In genomic region chr7:139734395-139734794, GRCh38 we compare ENCODE assay signal across 13 cellular contexts. TPM values are rescaled to one million over a fixed set of nuclear protein-coding genes. Genes with fewer than 3 reads are reported as not detected.
A peak's percentile ranks its signal among the peaks of the same experiment; 100 is the strongest.
DNase-seq lines count a peak whose midpoint lies in the region; ATAC-seq, FAIRE-seq and TF ChIP-seq lines count a peak whose summit lies in the region.
"Had no signal": no experiment of that assay in that cellular context is flagged by ENCODE, and none has a peak within 500 bp of the region (broad histone marks: within the 10 kb centered on the region; RNA-seq: fewer than 3 reads in every experiment).

No MANE protein-coding gene starts in this region.

- no peaks in the 10 kb centered on the region for H3K9me3 ChIP-seq in liver (ENCODE audit: control insufficient read depth in 4 of 4, low read length in 3 of 4)
- H3K9me3 ChIP-seq in HepG2 (ENCODE audit: low read length): no peaks in the 10 kb centered on the region

- DNase-seq in HepG2 (ENCODE audit: low spot score) (no peak), fibroblast of mammary gland (ENCODE audit: low read depth) (peak; percentile 100), non-pigmented ciliary epithelial cell (ENCODE audit: low read depth) (peak; percentile 96), cerebellar cortex (ENCODE audit: low spot score) (no peak), DMS79 treated with DMSO at 0.1 percent for 48 hours (lab: John Stamatoyannopoulos, UW) (no peak)
- DNase-seq: anterior cingulate cortex, NCI-H510A had no signal

- H3K4me2 ChIP-seq in HepG2 (ENCODE audit: low read depth, low read length): no peak overlapping the region

- peaks cover 14% of the 10 kb centered on the region for H4K20me1 ChIP-seq in HepG2 (ENCODE audit: insufficient read depth, low read length)

- BruUV-seq in HepG2 (replicated peaks; lab: Mats Ljungman, UMichigan): no TSS peak

- no peak for FAIRE-seq in HepG2 (lab: Jason Lieb, UNC)
- FAIRE-seq: A204.1 had no signal

- H3K4me1 ChIP-seq in liver (ENCODE audit: control insufficient read depth in 4 of 4, insufficient read depth in 4 of 4, low read length in 3 of 4) (peaks cover 13 to 74% (median 57%) of the 10 kb centered on the region in 4 donors), HepG2 (ENCODE audit: insufficient read depth, low read length) (peaks cover 73% of the 10 kb centered on the region)

- peaks cover 91% of the 10 kb centered on the region for H3K79me2 ChIP-seq in HepG2 (ENCODE audit: insufficient read depth, low read length)

- H3K27ac ChIP-seq in liver (ENCODE audit: low read depth in 1 of 2, low read length in 2 of 2) (peak overlapping the region; percentile 6 to 53), HepG2 (ENCODE audit: extremely low read length, insufficient read depth, low read length) (no peak overlapping the region)
- H3K27ac ChIP-seq: HL-60 had no signal

- ATAC-seq in HepG2: no peak
- ATAC-seq in HG03097 (IDR thresholded peaks at IDR 0.05; ENCODE audit: low FRiP score, unreplicated experiment): no peak
- ATAC-seq in GM21619 (IDR thresholded peaks at IDR 0.05; ENCODE audit: unreplicated experiment): no peak
- ATAC-seq: activated CD4-positive, CD25-positive, alpha-beta regulatory T cell treated with anti-CD3 and anti-CD28 coated beads, Interleukin-2, amount 50 U/mL, for 24 hours had no signal

- POLR2A ChIA-PET in HepG2 (lab: Yijun Ruan, JAX): no interaction called here

- H3K27me3 ChIP-seq in liver (ENCODE audit: control insufficient read depth in 4 of 4, insufficient read depth in 4 of 4, low read length in 3 of 4) (no peaks in the 10 kb centered on the region), HepG2 (ENCODE audit: control insufficient read depth in 1 of 2, insufficient read depth in 2 of 2, low read length in 2 of 2) (no peaks in the 10 kb centered on the region)

- CTCF ChIA-PET in HepG2 (lab: Yijun Ruan, JAX; ENCODE audit: low intra/inter-chr PET ratio, low total read pairs): no interaction called here

- H2AFZ ChIP-seq in HepG2 (ENCODE audit: low read length): no peak overlapping the region

- in situ Hi-C loops in HepG2 (cut with HindIII; ENCODE audit: extremely low pct_ligation_motif_present, low pct_unique_long_range_greater_than_20kb): no loop called here

- TF ChIP-seq RAD21 in liver (IDR thresholded peaks at IDR 0.05): no peak
- TF ChIP-seq RAD21 in HepG2 (CRISPR knock-in tag; IDR thresholded peaks at IDR 0.05): no peak

- H3K9ac ChIP-seq in liver (ENCODE audit: low read depth in 1 of 2, low read length in 2 of 2): no peak overlapping the region
- no peak overlapping the region for H3K9ac ChIP-seq in HepG2 (ENCODE audit: insufficient read depth, low read depth, low read length)

- TF ChIP-seq POLR2A in HepG2 (IDR thresholded peaks at IDR 0.05; ENCODE audit: insufficient read depth in 1 of 2, low read depth in 2 of 2, low read length in 2 of 2): no peak

- H3K4me3 ChIP-seq in liver (ENCODE audit: low read depth in 1 of 3, low read length in 3 of 3) (no peak overlapping the region), HepG2 (replicated peaks in 1 of 3; ENCODE audit: insufficient read depth in 1 of 3, low read depth in 2 of 3, low read length in 3 of 3) (no peak overlapping the region), fibroblast of mammary gland (ENCODE audit: control insufficient read depth, low read depth, low read length) (no peak overlapping the region)

- intact Hi-C loops in HepG2 (cut with micrococcal nuclease; ENCODE audit: unreplicated experiment): no loop called here

- TF ChIP-seq CTCF in liver (IDR thresholded peaks at IDR 0.05; ENCODE audit: low read depth, low read length, missing input control): no peak
- no peak for TF ChIP-seq CTCF in HepG2 (CRISPR knock-in tag; IDR thresholded peaks at IDR 0.05)
- TF ChIP-seq CTCF in fibroblast of mammary gland (conservative IDR thresholded peaks at IDR 0.05; ENCODE audit: control insufficient read depth, insufficient read depth, low read depth, low read length): no peak

- TF ChIP-seq EP300 in HepG2 (IDR thresholded peaks at IDR 0.05; ENCODE audit: low read depth in 2 of 2, low read length in 2 of 2) (no peak), HepG2 (CRISPR knock-in tag; IDR thresholded peaks at IDR 0.05; ENCODE audit: borderline replicate concordance) (no peak)

- 84% methylated on average over 2 of the region's 2 CpGs for WGBS in liver
- 92% methylated on average over 2 of the region's 2 CpGs for WGBS in HepG2 (ENCODE audit: low lambda C conversion rate)

- H3K36me3 ChIP-seq in liver (ENCODE audit: control insufficient read depth in 4 of 4, insufficient read depth in 3 of 4, low read depth in 1 of 4, low read length in 3 of 4): no peaks in the 10 kb centered on the region
- H3K36me3 ChIP-seq in HepG2 (replicated peaks in 1 of 2; ENCODE audit: control insufficient read depth in 1 of 2, insufficient read depth in 2 of 2, low read length in 2 of 2): peaks cover 5 to 24% of the 10 kb centered on the region in 2 experiments; a peak in 4 of 5 replicates

TF ChIP-seq in liver, 16 proteins besides CTCF, POLR2A, EP300 and RAD21:
- TF ChIP-seq MAX (IDR thresholded peaks at IDR 0.05): no peak
- peak; percentile 31 for TF ChIP-seq SP1 (IDR thresholded peaks at IDR 0.05)

TF ChIP-seq in HepG2, 621 proteins besides CTCF, POLR2A, EP300 and RAD21:
- no peak for TF ChIP-seq ZNF296 (CRISPR knock-in tag; conservative IDR thresholded peaks at IDR 0.05)
- no peak for TF ChIP-seq SRF (IDR thresholded peaks at IDR 0.05; ENCODE audit: low read depth, low read length)
- no peak for TF ChIP-seq HHEX (CRISPR knock-in tag; IDR thresholded peaks at IDR 0.05)
- TF ChIP-seq NFYC (CRISPR knock-in tag; IDR thresholded peaks at IDR 0.05): no peak
- TF ChIP-seq KDM1A (CRISPR knock-in tag; IDR thresholded peaks at IDR 0.05): no peak
- TF ChIP-seq SAP130 (CRISPR knock-in tag; IDR thresholded peaks at IDR 0.05; ENCODE audit: low read depth): no peak
- no peak for TF ChIP-seq ZNF674 (CRISPR knock-in tag; IDR thresholded peaks at IDR 0.05; ENCODE audit: low read depth)
- TF ChIP-seq RNF219 (CRISPR knock-in tag; IDR thresholded peaks at IDR 0.05): no peak
- no peak for TF ChIP-seq SPEN (CRISPR knock-in tag; IDR thresholded peaks at IDR 0.05; ENCODE audit: low read depth)
- no peak for TF ChIP-seq ZC3H13 (CRISPR knock-in tag; IDR thresholded peaks at IDR 0.05)
- no peak for TF ChIP-seq ERF (CRISPR knock-in tag; IDR thresholded peaks at IDR 0.05)
- no peak for TF ChIP-seq ZNF616 (CRISPR knock-in tag; IDR thresholded peaks at IDR 0.05; ENCODE audit: low read depth)
- TF ChIP-seq STAG1 (CRISPR knock-in tag; IDR thresholded peaks at IDR 0.05): no peak
- TF ChIP-seq ZNF260 (CRISPR knock-in tag; IDR thresholded peaks at IDR 0.05; ENCODE audit: borderline replicate concordance, low read depth): no peak
- TF ChIP-seq ZFP36 (IDR thresholded peaks at IDR 0.05; ENCODE audit: borderline replicate concordance, low read depth, low read length, partially characterized antibody): no peak
- TF ChIP-seq ZNF598 (CRISPR knock-in tag; IDR thresholded peaks at IDR 0.05; ENCODE audit: borderline replicate concordance): no peak

RNA-seq across cellular contexts. Expression of gene HIPK2, which starts 43.4 kb away (rescaled TPM):
- total RNA-seq in liver (10 to 100 TPM; 13.1 to 48.8 TPM), HepG2 (2016; rRNA removed; fragmentation: Illumina TruSeq; extraction: Trizol) (14.4 and 25.9 TPM in 2 replicates)
- polyA plus RNA-seq in liver (10 to 100 TPM; 15.1 to 18.1 TPM), HepG2 (2011; rRNA removed) (17.0 and 20.2 TPM in 2 replicates)
- total RNA-seq in HepG2 (2016; cell fraction: cytosol; rRNA removed; fragmentation: Illumina TruSeq; extraction: Trizol; ENCODE audit: low read depth): 38.1 and 38.4 TPM in 2 replicates
- total RNA-seq in HepG2 (2016; cell fraction: insoluble cytoplasmic fraction; rRNA removed; fragmentation: Illumina TruSeq; extraction: Trizol): 13.8 and 20.2 TPM in 2 replicates
- 26.7 and 27.9 TPM in 2 replicates for total RNA-seq in HepG2 (2016; cell fraction: membrane; rRNA removed; fragmentation: Illumina TruSeq; extraction: Trizol)
- total RNA-seq in HepG2 (2016; cell fraction: nucleus; rRNA removed; fragmentation: Illumina TruSeq; extraction: Trizol): 19.7 and 24.5 TPM in 2 replicates
- polyA plus RNA-seq in HepG2 (2011; cell fraction: cytosol; rRNA removed): 11.5 and 11.7 TPM in 2 replicates
- polyA plus RNA-seq in HepG2 (2011; cell fraction: nucleus; rRNA removed): 34.6 and 39.9 TPM in 2 replicates
- 18.0 and 18.2 TPM in 2 replicates for polyA plus RNA-seq in HepG2 (2012)
- 2.4 and 2.9 TPM in 2 replicates for polyA plus RNA-seq in HepG2 (2016; cell fraction: cytosol; fragmentation: Illumina TruSeq; extraction: Trizol; ENCODE audit: low read depth)
- 15.0 and 20.1 TPM in 2 replicates for polyA plus RNA-seq in HepG2 (2016; cell fraction: insoluble cytoplasmic fraction; fragmentation: Illumina TruSeq; extraction: Trizol; ENCODE audit: low read depth)
- polyA plus RNA-seq in HepG2 (2016; cell fraction: membrane; fragmentation: Illumina TruSeq; extraction: Trizol; ENCODE audit: low read depth): 5.5 and 6.5 TPM in 2 replicates
- 17.7 and 18.3 TPM in 2 replicates for polyA plus RNA-seq in HepG2 (2016; cell fraction: nucleus; fragmentation: Illumina TruSeq; extraction: Trizol; ENCODE audit: insufficient read depth, low read depth)
- polyA minus RNA-seq in HepG2 (2011; rRNA and poly(A)+ RNA removed; ENCODE audit: low replicate concordance): 10.5 and 48.8 TPM in 2 replicates
- 29.2 and 34.4 TPM in 2 replicates for polyA minus RNA-seq in HepG2 (2011; cell fraction: cytosol; rRNA and poly(A)+ RNA removed)
- polyA minus RNA-seq in HepG2 (2011; cell fraction: nucleus; rRNA and poly(A)+ RNA removed): 29.6 and 32.6 TPM in 2 replicates

Comparison
In these comparisons a context has a peak if more than half of its experiments do, and no peak if none do; other contexts are left out.
1. DNase-seq: peak in fibroblast of mammary gland (single experiment) and non-pigmented ciliary epithelial cell (single experiment); none in HepG2 (single experiment), cerebellar cortex (single experiment) and DMS79 treated with DMSO at 0.1 percent for 48 hours (single experiment).